Comparison of ENCODE assay signal across 1 cellular context in genomic region chr17:72464221-72464620, GRCh38.
A peak's percentile ranks its signal among the peaks of the same experiment; 100 is the strongest.
TF ChIP-seq lines count a peak whose summit lies in the region.

No MANE protein-coding gene starts in this region.

TF ChIP-seq in HepG2, 621 proteins besides CTCF, POLR2A, EP300 and RAD21:
- TF ChIP-seq, protein P1, sequence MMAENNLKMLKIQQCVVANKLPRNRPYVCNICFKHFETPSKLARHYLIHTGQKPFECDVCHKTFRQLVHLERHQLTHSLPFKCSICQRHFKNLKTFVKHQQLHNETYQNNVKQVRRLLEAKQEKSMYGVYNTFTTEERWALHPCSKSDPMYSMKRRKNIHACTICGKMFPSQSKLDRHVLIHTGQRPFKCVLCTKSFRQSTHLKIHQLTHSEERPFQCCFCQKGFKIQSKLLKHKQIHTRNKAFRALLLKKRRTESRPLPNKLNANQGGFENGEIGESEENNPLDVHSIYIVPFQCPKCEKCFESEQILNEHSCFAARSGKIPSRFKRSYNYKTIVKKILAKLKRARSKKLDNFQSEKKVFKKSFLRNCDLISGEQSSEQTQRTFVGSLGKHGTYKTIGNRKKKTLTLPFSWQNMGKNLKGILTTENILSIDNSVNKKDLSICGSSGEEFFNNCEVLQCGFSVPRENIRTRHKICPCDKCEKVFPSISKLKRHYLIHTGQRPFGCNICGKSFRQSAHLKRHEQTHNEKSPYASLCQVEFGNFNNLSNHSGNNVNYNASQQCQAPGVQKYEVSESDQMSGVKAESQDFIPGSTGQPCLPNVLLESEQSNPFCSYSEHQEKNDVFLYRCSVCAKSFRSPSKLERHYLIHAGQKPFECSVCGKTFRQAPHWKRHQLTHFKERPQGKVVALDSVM (CRISPR knock-in tag; IDR thresholded peaks at IDR 0.05) = peak; percentile 52; the same call in 1 of the 2 replicates
- TF ChIP-seq, protein P2, sequence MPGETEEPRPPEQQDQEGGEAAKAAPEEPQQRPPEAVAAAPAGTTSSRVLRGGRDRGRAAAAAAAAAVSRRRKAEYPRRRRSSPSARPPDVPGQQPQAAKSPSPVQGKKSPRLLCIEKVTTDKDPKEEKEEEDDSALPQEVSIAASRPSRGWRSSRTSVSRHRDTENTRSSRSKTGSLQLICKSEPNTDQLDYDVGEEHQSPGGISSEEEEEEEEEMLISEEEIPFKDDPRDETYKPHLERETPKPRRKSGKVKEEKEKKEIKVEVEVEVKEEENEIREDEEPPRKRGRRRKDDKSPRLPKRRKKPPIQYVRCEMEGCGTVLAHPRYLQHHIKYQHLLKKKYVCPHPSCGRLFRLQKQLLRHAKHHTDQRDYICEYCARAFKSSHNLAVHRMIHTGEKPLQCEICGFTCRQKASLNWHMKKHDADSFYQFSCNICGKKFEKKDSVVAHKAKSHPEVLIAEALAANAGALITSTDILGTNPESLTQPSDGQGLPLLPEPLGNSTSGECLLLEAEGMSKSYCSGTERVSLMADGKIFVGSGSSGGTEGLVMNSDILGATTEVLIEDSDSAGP (CRISPR knock-in tag; IDR thresholded peaks at IDR 0.05; ENCODE audit: borderline replicate concordance) = 0 out of 2 replicates have a peak, but pooled peaks have one; percentile 21
- TF ChIP-seq ZNF121 (CRISPR knock-in tag; IDR thresholded peaks at IDR 0.05) = 0 out of 2 replicates have a peak, but pooled peaks have one; percentile 28
TF ChIP-seq in HepG2: peak in this region for 3; not testable (repeated sequence) for 618.
